Comparison of ENCODE assay signal across 8 cellular contexts in the genomic region with DNA sequence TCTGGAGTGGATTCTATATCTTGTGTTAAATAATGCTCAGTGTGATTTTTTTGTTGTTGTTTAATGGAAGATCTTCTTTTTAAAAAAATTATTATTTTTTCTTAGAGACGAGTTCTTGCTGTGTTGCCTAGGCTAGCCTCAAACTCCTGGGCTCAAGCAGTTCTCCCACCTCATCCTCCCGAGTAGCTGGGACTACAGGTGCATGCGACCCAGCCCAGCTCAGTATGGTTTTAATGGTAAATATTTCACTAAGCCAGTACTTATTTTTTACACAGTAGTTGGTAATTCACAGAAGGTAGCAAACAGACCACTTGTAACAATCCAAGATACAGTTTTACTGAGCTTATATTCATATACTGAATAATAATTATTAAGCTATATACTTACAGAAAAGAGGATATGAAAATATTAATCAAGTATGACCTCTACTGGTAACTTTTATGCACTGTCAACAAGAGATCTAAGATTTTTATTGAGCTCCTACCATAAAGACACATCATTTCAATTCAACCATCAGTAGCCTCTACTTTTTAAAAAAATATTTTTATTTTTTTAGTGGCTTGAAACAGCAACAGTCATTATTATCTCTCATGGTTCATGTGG. TPM values are rescaled to one million over a fixed set of nuclear protein-coding genes. Genes with fewer than 3 reads are reported as not detected.
DNase-seq lines count a peak whose midpoint lies in the region; ATAC-seq and TF ChIP-seq lines count a peak whose summit lies in the region.

No MANE protein-coding gene starts in this region.

- H3K9me3 ChIP-seq in CD4-positive, alpha-beta memory T cell (ENCODE audit: control insufficient read depth in 1 of 2, low read length in 2 of 2): no peaks in the 10 kb centered on the region

- H3K27me3 Mint-ChIP-seq in CD4-positive, alpha-beta memory T cell: no peaks in the 10 kb centered on the region

- intact Hi-C loops in CD4-positive, alpha-beta memory T cell (cut with micrococcal nuclease): loop anchor here (1.0 to 2.0 kb wide), 2 partner anchors 26 to 576 kb away; no protein-coding TSS in a partner anchor

- H3K36me3 ChIP-seq in CD4-positive, alpha-beta memory T cell (ENCODE audit: insufficient read depth, low read length): peaks cover 23% of the 10 kb centered on the region

- H3K36me3 Mint-ChIP-seq in CD4-positive, alpha-beta memory T cell: peaks cover 4 to 33% of the 10 kb centered on the region in 2 donors

- H3K4me3 ChIP-seq in CD4-positive, alpha-beta memory T cell (ENCODE audit: low read length in 2 of 2): no peak overlapping the region
- H3K4me3 ChIP-seq in WI38 (ENCODE audit: low read depth, low read length): no peak overlapping the region

- no peaks in the 10 kb centered on the region for H3K27me3 ChIP-seq in CD4-positive, alpha-beta memory T cell (ENCODE audit: insufficient read depth, low read length)

- no peak overlapping the region for H3K27ac ChIP-seq in CD4-positive, alpha-beta memory T cell (ENCODE audit: low read depth, low read length)

- peak in 4 of 5 donors; percentile 15 to 35 (median 34) for DNase-seq in CD4-positive, alpha-beta memory T cell
- DNase-seq in kidney glomerular epithelial cell (lab: John Stamatoyannopoulos, UW) (peak; percentile 30), iPS-NIHi11 (ENCODE audit: low spot score) (no peak), HuH-7.5 (ENCODE audit: low spot score) (no peak)

- ATAC-seq in HG03175 (IDR thresholded peaks at IDR 0.05; ENCODE audit: unreplicated experiment) (peak; percentile 67), GM21737 (IDR thresholded peaks at IDR 0.05; ENCODE audit: unreplicated experiment) (no peak), HG02798 (IDR thresholded peaks at IDR 0.05; ENCODE audit: poor library complexity, unreplicated experiment) (no peak)

- H3K4me1 Mint-ChIP-seq in CD4-positive, alpha-beta memory T cell: peaks cover 0 to 4% (median 3%) of the 10 kb centered on the region in 4 donors

- H3K4me1 ChIP-seq in CD4-positive, alpha-beta memory T cell (ENCODE audit: insufficient read depth, low read length): no peaks in the 10 kb centered on the region

- CTCF ChIA-PET in CD4-positive, alpha-beta memory T cell (lab: Charles Lee; ENCODE audit: partially characterized antibody): interaction anchor here (0.6 to 3.7 kb wide), 41 partner anchors 9 to 580 kb away, joined by 3 to 74 read pairs (median 4); partner anchors contain the start of gene FBXO3

- POLR2A ChIA-PET in CD4-positive, alpha-beta memory T cell (lab: Charles Lee; ENCODE audit: partially characterized antibody): interaction anchor here (0.6 to 1.2 kb wide), 5 partner anchors 10 to 380 kb away, joined by 3 to 4 read pairs (median 3); no protein-coding TSS in a partner anchor

- H3K4me3 Mint-ChIP-seq in CD4-positive, alpha-beta memory T cell: no peak overlapping the region

- H3K27ac Mint-ChIP-seq in CD4-positive, alpha-beta memory T cell: peak overlapping the region in 1 of 7 donors; percentile 41

- peak; percentile 11; the same call in 1 of the 2 replicates for TF ChIP-seq CTCF in WI38 (IDR thresholded peaks at IDR 0.05; ENCODE audit: low read depth, low read length)

- H3K9me3 Mint-ChIP-seq in CD4-positive, alpha-beta memory T cell: no peaks in the 10 kb centered on the region

RNA-seq across cellular contexts. Expression of gene CD59, which starts 6.1 kb away (rescaled TPM):
- total RNA-seq in CD4-positive, alpha-beta memory T cell: 100 to 1,000 TPM in 1 of 2 experiments, 10 to 100 TPM in 1; 95.8 to 100 TPM
- polyA plus RNA-seq in CD4-positive, alpha-beta memory T cell: 10 to 100 TPM; 68.3 to 76.1 TPM

RNA-seq across cellular contexts. Expression of gene FBXO3, which starts 32.0 kb away (rescaled TPM):
- 10 to 100 TPM; 55.1 to 55.6 TPM for total RNA-seq in CD4-positive, alpha-beta memory T cell
- polyA plus RNA-seq in CD4-positive, alpha-beta memory T cell: 10 to 100 TPM; 40.9 to 45.0 TPM

RNA-seq across cellular contexts. Expression of gene C11orf91, which starts 41.7 kb away (rescaled TPM):
- under 1 TPM in 1 of 2 experiments, not detected in 1; 0.49 TPM for total RNA-seq in CD4-positive, alpha-beta memory T cell
- not detected for polyA plus RNA-seq in CD4-positive, alpha-beta memory T cell

Comparison
In these comparisons a context has a peak if more than half of its experiments do, and no peak if none do; other contexts are left out.
1. DNase-seq: peak in CD4-positive, alpha-beta memory T cell (4 of 5) and kidney glomerular epithelial cell (single experiment); none in iPS-NIHi11 (single experiment) and HuH-7.5 (single experiment).